In the genomic region with DNA sequence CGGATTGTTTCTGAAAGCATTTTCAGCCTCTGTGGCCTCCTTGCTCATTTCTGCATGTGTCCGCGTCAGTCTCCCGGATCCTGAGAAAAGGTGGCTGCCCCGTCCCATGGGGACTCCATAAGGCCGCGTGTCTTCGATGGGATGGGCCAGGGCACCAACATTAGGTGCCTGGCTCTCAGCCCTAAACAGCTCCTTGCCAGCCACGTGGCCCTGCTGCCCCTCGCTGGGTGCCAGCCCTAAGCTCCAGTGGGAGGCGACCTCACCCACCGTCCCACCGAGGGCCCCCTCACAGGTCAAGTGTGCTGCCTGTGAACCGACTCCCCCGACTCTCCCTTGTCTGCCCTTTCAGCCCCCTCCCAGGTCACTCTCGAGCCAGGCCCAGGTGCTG, we compare ENCODE assay signal across 1 cellular context.
TF ChIP-seq lines count a peak whose summit lies in the region.

No MANE protein-coding gene starts in this region.

TF ChIP-seq in A549, 52 proteins besides CTCF, POLR2A, EP300 and RAD21:
- TF ChIP-seq CEBPB (IDR thresholded peaks at IDR 0.05) = no peak
- TF ChIP-seq, protein P1, sequence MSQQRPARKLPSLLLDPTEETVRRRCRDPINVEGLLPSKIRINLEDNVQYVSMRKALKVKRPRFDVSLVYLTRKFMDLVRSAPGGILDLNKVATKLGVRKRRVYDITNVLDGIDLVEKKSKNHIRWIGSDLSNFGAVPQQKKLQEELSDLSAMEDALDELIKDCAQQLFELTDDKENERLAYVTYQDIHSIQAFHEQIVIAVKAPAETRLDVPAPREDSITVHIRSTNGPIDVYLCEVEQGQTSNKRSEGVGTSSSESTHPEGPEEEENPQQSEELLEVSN (IDR thresholded peaks at IDR 0.05; ENCODE audit: borderline replicate concordance, low read depth) = peak; percentile 33; the same call in 1 of the 2 replicates
